3 cellular contexts compared by ENCODE assay signal in the genomic region with DNA sequence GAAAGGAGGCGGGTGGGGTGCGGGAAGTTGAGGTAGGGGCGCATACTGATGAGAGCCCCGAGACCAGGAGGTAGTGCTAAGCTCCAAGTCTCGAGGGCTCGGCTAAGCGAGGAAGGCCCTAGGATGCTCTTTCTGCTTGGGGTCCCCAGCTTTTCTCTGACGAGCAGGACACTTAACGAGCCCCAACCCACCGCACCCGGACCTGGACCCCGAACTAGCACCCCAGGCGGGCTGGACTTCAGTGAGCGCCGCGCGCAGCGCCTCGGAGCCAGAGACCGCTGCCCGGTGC.
TF ChIP-seq lines count a peak whose summit lies in the region.

No MANE protein-coding gene starts in this region.

TF ChIP-seq in H1, 55 proteins besides CTCF, POLR2A, EP300 and RAD21:
- peak; percentile 68 for TF ChIP-seq SUZ12 (IDR thresholded peaks at IDR 0.05; ENCODE audit: low read length)
- TF ChIP-seq EGR1 (IDR thresholded peaks at IDR 0.05; ENCODE audit: borderline replicate concordance, low read depth, low read length), result no peak
- no peak for TF ChIP-seq YY1 (IDR thresholded peaks at IDR 0.05; ENCODE audit: low read depth, low read length)
- TF ChIP-seq POLR2AphosphoS5 (IDR thresholded peaks at IDR 0.05; ENCODE audit: low read depth, low read length), result no peak

TF ChIP-seq in neural cell, 6 proteins besides CTCF, POLR2A, EP300 and RAD21:
- TF ChIP-seq TAF1 (IDR thresholded peaks at IDR 0.05; ENCODE audit: low read depth) (no peak), SMC3 (conservative IDR thresholded peaks at IDR 0.05; ENCODE audit: poor library complexity) (no peak), REST (IDR thresholded peaks at IDR 0.05; ENCODE audit: borderline replicate concordance) (no peak), EZH2 (IDR thresholded peaks at IDR 0.05; ENCODE audit: borderline replicate concordance, insufficient read depth, low read length, poor library complexity, severe bottlenecking) (no peak), POLR2AphosphoS5 (IDR thresholded peaks at IDR 0.05) (no peak), MXI1 (conservative IDR thresholded peaks at IDR 0.05; ENCODE audit: poor library complexity, severe bottlenecking) (no peak)

TF ChIP-seq in HEK293T, 16 proteins besides CTCF, POLR2A, EP300 and RAD21:
- TF ChIP-seq LEF1 (IDR thresholded peaks at IDR 0.05; ENCODE audit: borderline replicate concordance), result no peak
- TF ChIP-seq ARNT (IDR thresholded peaks at IDR 0.05), result no peak
- no peak for TF ChIP-seq BHLHE40 (IDR thresholded peaks at IDR 0.05; ENCODE audit: borderline replicate concordance)
- no peak for TF ChIP-seq FOXK2 (IDR thresholded peaks at IDR 0.05)
- no peak for TF ChIP-seq SP1 (IDR thresholded peaks at IDR 0.05)
- no peak for TF ChIP-seq ZNF384 (IDR thresholded peaks at IDR 0.05)
- no peak for TF ChIP-seq FOXM1 (IDR thresholded peaks at IDR 0.05; ENCODE audit: borderline replicate concordance)
- TF ChIP-seq FOXA1 (IDR thresholded peaks at IDR 0.05), result no peak
- TF ChIP-seq L3MBTL2 (conservative IDR thresholded peaks at IDR 0.05), result no peak
- TF ChIP-seq NFRKB (IDR thresholded peaks at IDR 0.05), result no peak
- no peak for TF ChIP-seq ELF4 (IDR thresholded peaks at IDR 0.05)
- no peak for TF ChIP-seq HDGF (IDR thresholded peaks at IDR 0.05; ENCODE audit: borderline replicate concordance)
- TF ChIP-seq, protein P1, sequence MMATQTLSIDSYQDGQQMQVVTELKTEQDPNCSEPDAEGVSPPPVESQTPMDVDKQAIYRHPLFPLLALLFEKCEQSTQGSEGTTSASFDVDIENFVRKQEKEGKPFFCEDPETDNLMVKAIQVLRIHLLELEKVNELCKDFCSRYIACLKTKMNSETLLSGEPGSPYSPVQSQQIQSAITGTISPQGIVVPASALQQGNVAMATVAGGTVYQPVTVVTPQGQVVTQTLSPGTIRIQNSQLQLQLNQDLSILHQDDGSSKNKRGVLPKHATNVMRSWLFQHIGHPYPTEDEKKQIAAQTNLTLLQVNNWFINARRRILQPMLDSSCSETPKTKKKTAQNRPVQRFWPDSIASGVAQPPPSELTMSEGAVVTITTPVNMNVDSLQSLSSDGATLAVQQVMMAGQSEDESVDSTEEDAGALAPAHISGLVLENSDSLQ (IDR thresholded peaks at IDR 0.05), result no peak
- TF ChIP-seq CTBP1 (IDR thresholded peaks at IDR 0.05; ENCODE audit: borderline replicate concordance), result no peak
- TF ChIP-seq SUZ12 (IDR thresholded peaks at IDR 0.05), result no peak
- TF ChIP-seq TARDBP (IDR thresholded peaks at IDR 0.05), result no peak
